ENCODE assay signal across 20 cellular contexts in genomic region chr1:60114735-60115318, GRCh38. TPM values are rescaled to one million over a fixed set of nuclear protein-coding genes. Genes with fewer than 3 reads are reported as not detected.
"Had no signal": no experiment of that assay in that cellular context is flagged by ENCODE, and none has a peak within 500 bp of the region (broad histone marks: within the 10 kb centered on the region; RNA-seq: fewer than 3 reads in every experiment).

No MANE protein-coding gene starts in this region.

- H3K9me3 Mint-ChIP-seq: dendritic cell treated with granulocyte-macrophage colony-stimulating factor and Interleukin-4, amounts not matched to agents 40 ng/mL and 50 ng/mL, for 4 days; memory B cell had no signal

- H3K4me1 Mint-ChIP-seq: activated B cell treated with CpG ODN at 0.5 μM for 24 hours; activated CD8-positive, alpha-beta memory T cell treated with anti-CD3 and anti-CD28 coated beads, Interleukin-2, amount 10 ng/mL, durations not matched to agents 7 days and 5 days; activated naive CD8-positive, alpha-beta T cell treated with anti-CD3 and anti-CD28 coated beads for 36 hours; memory B cell had no signal

- H3K4me3 Mint-ChIP-seq: activated B cell treated with CpG ODN at 0.5 μM for 24 hours; activated CD4-positive, alpha-beta memory T cell treated with anti-CD3 and anti-CD28 coated beads for 36 hours; activated CD8-positive, alpha-beta memory T cell treated with anti-CD3 and anti-CD28 coated beads, Interleukin-2, amount 10 ng/mL, durations not matched to agents 7 days and 5 days; activated naive CD8-positive, alpha-beta T cell treated with anti-CD3 and anti-CD28 coated beads for 36 hours; dendritic cell treated with granulocyte-macrophage colony-stimulating factor and Interleukin-4, amounts not matched to agents 40 ng/mL and 50 ng/mL, for 4 days; memory B cell had no signal

- DNase-seq: activated B cell treated with CpG ODN at 0.5 μM for 24 hours; activated CD4-positive, alpha-beta memory T cell treated with anti-CD3 and anti-CD28 coated beads for 36 hours; activated CD4-positive, alpha-beta T cell treated with anti-CD3 and anti-CD28 coated beads for 4 hours; activated CD8-positive, alpha-beta memory T cell treated with anti-CD3 and anti-CD28 coated beads, Interleukin-2, amount 10 ng/mL, durations not matched to agents 7 days and 5 days; activated naive CD4-positive, alpha-beta T cell; activated naive CD8-positive, alpha-beta T cell treated with anti-CD3 and anti-CD28 coated beads for 36 hours; amniotic stem cell; effector CD8-positive, alpha-beta T cell; foreskin fibroblast; hypothalamus; kidney glomerular epithelial cell; stimulated activated naive CD4-positive, alpha-beta T cell had no signal

- H3K27ac Mint-ChIP-seq: activated B cell treated with CpG ODN at 0.5 μM for 24 hours; activated CD4-positive, alpha-beta memory T cell treated with anti-CD3 and anti-CD28 coated beads for 36 hours; activated CD8-positive, alpha-beta memory T cell treated with anti-CD3 and anti-CD28 coated beads, Interleukin-2, amount 10 ng/mL, durations not matched to agents 7 days and 5 days; activated naive CD8-positive, alpha-beta T cell treated with anti-CD3 and anti-CD28 coated beads for 36 hours; dendritic cell treated with granulocyte-macrophage colony-stimulating factor and Interleukin-4, amounts not matched to agents 40 ng/mL and 50 ng/mL, for 4 days; memory B cell had no signal

- H3K36me3 Mint-ChIP-seq: activated CD4-positive, alpha-beta memory T cell treated with anti-CD3 and anti-CD28 coated beads for 36 hours; activated CD8-positive, alpha-beta memory T cell treated with anti-CD3 and anti-CD28 coated beads, Interleukin-2, amount 10 ng/mL, durations not matched to agents 7 days and 5 days; activated naive CD8-positive, alpha-beta T cell treated with anti-CD3 and anti-CD28 coated beads for 36 hours; memory B cell had no signal

- ATAC-seq: activated CD8-positive, alpha-beta memory T cell treated with anti-CD3 and anti-CD28 coated beads, Interleukin-2, amount 10 ng/mL, durations not matched to agents 7 days and 5 days had no signal

- H3K27me3 Mint-ChIP-seq: activated CD8-positive, alpha-beta memory T cell treated with anti-CD3 and anti-CD28 coated beads, Interleukin-2, amount 10 ng/mL, durations not matched to agents 7 days and 5 days; dendritic cell treated with granulocyte-macrophage colony-stimulating factor and Interleukin-4, amounts not matched to agents 40 ng/mL and 50 ng/mL, for 4 days; memory B cell had no signal

RNA-seq across cellular contexts. Expression of gene C1orf87, which starts 41.3 kb away (rescaled TPM):
- total RNA-seq: activated B cell treated with CpG ODN at 0.5 μM for 24 hours; activated CD4-positive, alpha-beta memory T cell treated with anti-CD3 and anti-CD28 coated beads for 36 hours; activated CD8-positive, alpha-beta memory T cell treated with anti-CD3 and anti-CD28 coated beads, Interleukin-2, amount 10 ng/mL, durations not matched to agents 7 days and 5 days; activated naive CD8-positive, alpha-beta T cell treated with anti-CD3 and anti-CD28 coated beads for 36 hours; cerebellum; glomerular endothelial cell; liver; mononuclear cell; T-helper 2 cell treated with Interferon-gamma antibody and Interleukin-4, amounts not matched to agents 100 ng/mL and 5 ng/mL, for 36 hours; ureter had no signal
- polyA plus RNA-seq: liver had no signal
